Comparison of ENCODE assay signal across 8 cellular contexts in the genomic region with DNA sequence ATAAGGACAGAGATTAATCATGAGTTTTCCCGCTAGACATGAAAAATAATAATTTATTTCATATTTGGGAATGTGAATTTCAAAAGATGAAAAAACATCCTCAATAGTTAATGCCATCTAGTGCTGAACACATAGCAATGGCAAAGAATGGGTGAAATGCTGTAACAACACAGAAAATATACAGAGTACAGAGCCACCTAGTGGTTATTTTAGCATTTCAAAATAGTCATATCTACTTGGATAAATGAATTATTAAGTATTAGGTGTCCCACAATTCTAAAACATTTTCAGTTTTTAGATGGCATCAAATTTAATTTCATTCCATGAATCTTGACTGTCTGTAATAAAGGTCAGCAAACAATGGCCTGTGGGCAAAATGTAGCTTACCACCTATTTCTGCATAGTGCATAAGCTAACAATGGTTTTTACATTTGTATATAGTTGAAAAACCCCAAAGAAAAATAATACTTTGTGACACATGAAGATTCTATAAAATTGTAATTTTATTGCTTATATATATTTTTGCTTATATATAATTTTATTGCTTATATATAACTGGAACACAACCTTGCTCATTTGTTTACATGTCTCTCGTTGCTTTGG.
DNase-seq lines count a peak whose midpoint lies in the region; ATAC-seq and TF ChIP-seq lines count a peak whose summit lies in the region.

No MANE protein-coding gene starts in this region.

- no peaks in the 10 kb centered on the region for H3K4me1 Mint-ChIP-seq in activated T-cell treated with anti-CD3 and anti-CD28 coated beads, Interleukin-2, amount 50 U/mL, for 4 hours (ENCODE audit: low read depth)

- TF ChIP-seq EP300 in upper lobe of left lung (IDR thresholded peaks at IDR 0.05): no peak

- H3K4me3 Mint-ChIP-seq in activated T-cell treated with anti-CD3 and anti-CD28 coated beads, Interleukin-2, amount 50 U/mL, for 4 hours: no peak overlapping the region

- no peaks in the 10 kb centered on the region for H3K36me3 Mint-ChIP-seq in activated T-cell treated with anti-CD3 and anti-CD28 coated beads, Interleukin-2, amount 50 U/mL, for 4 hours (ENCODE audit: insufficient read depth)

- peak; percentile 30 for DNase-seq in NOMO-1 treated with DMSO at 0.1 percent for 48 hours (lab: John Stamatoyannopoulos, UW; ENCODE audit: unreplicated experiment)
- no peak for DNase-seq in NOMO-1 treated with dmso at 0.1 percent for 144 hours (lab: John Stamatoyannopoulos, UW; ENCODE audit: unreplicated experiment)
- peak; percentile 36 for DNase-seq in RPMI7951 (ENCODE audit: low read depth)
- DNase-seq in fibroblast of the conjunctiva (ENCODE audit: low read depth): peak; percentile 3
- DNase-seq in upper lobe of left lung: no peak
- DNase-seq in activated T-cell treated with anti-CD3 and anti-CD28 coated beads, Interleukin-2, amount 50 U/mL, for 4 hours: no peak

- peaks cover 0 to 5% (median 0%) of the 10 kb centered on the region in 4 donors for H3K9me3 ChIP-seq in upper lobe of left lung

- no peaks in the 10 kb centered on the region for H3K27me3 ChIP-seq in upper lobe of left lung

- H3K4me3 ChIP-seq in upper lobe of left lung: no peak overlapping the region

- no peaks in the 10 kb centered on the region for H3K4me1 ChIP-seq in upper lobe of left lung

- peak; percentile 85 for ATAC-seq in HG03575 (IDR thresholded peaks at IDR 0.05; ENCODE audit: extremely low read depth, insufficient number of reproducible peaks, low FRiP score, unreplicated experiment)
- no peak for ATAC-seq in upper lobe of left lung (ENCODE audit: low FRiP score in 2 of 2)
- ATAC-seq in activated T-cell treated with anti-CD3 and anti-CD28 coated beads, Interleukin-2, amount 50 U/mL, for 4 hours: no peak
- ATAC-seq in GM18498 (IDR thresholded peaks at IDR 0.05; ENCODE audit: unreplicated experiment): no peak

- H3K27ac ChIP-seq in upper lobe of left lung: no peak overlapping the region

- 39 to 45% methylated on average over 2 of the region's 2 CpGs for WGBS in upper lobe of left lung, 2 donors

- H3K27me3 Mint-ChIP-seq in activated T-cell treated with anti-CD3 and anti-CD28 coated beads, Interleukin-2, amount 50 U/mL, for 4 hours (ENCODE audit: low read depth): no peaks in the 10 kb centered on the region

- no peaks in the 10 kb centered on the region for H3K36me3 ChIP-seq in upper lobe of left lung

- TF ChIP-seq CTCF in upper lobe of left lung (IDR thresholded peaks at IDR 0.05): peak in 5 of 6 experiments; percentile 14 to 39 (median 26)

- no peak for TF ChIP-seq POLR2A in upper lobe of left lung (IDR thresholded peaks at IDR 0.05)

- H3K9me3 Mint-ChIP-seq in activated T-cell treated with anti-CD3 and anti-CD28 coated beads, Interleukin-2, amount 50 U/mL, for 4 hours: no peaks in the 10 kb centered on the region

Comparison
In these comparisons a context has a peak if more than half of its experiments do, and no peak if none do; other contexts are left out.
1. DNase-seq: peak in NOMO-1 treated with DMSO at 0.1 percent for 48 hours (single experiment), RPMI7951 (single experiment) and fibroblast of the conjunctiva (single experiment); none in NOMO-1 treated with dmso at 0.1 percent for 144 hours (single experiment), upper lobe of left lung (0 of 2) and activated T-cell treated with anti-CD3 and anti-CD28 coated beads, Interleukin-2, amount 50 U/mL, for 4 hours (single experiment).